Comparison of ENCODE assay signal across 10 cellular contexts in genomic region chr3:152203677-152204076, GRCh38.
DNase-seq lines count a peak whose midpoint lies in the region; ATAC-seq, FAIRE-seq and TF ChIP-seq lines count a peak whose summit lies in the region.
"Had no signal": no experiment of that assay in that cellular context is flagged by ENCODE, and none has a peak within 500 bp of the region (broad histone marks: within the 10 kb centered on the region; RNA-seq: fewer than 3 reads in every experiment).

No MANE protein-coding gene starts in this region.

- dilution Hi-C loops in keratinocyte (cut with MboI; ENCODE audit: extremely low pct_ligation_motif_present, low sequenced_read_pairs), result no loop called here

- H3K4me2 ChIP-seq in keratinocyte (ENCODE audit: control insufficient read depth, extremely low read depth, insufficient read depth, low read depth, low read length), result peak overlapping the region; percentile 75

- H3K4me3 ChIP-seq in keratinocyte (ENCODE audit: control insufficient read depth in 2 of 3, extremely low read depth in 1 of 3, insufficient read depth in 2 of 3, low read depth in 1 of 3, low read length in 3 of 3), result peak overlapping the region in 2 of 3 experiments; percentile 11 to 50
- peak overlapping the region; percentile 66 to 70 for H3K4me3 ChIP-seq in stomach smooth muscle (ENCODE audit: low read length in 2 of 2)
- H3K4me3 ChIP-seq in A673 (ENCODE audit: low read depth, low read length, poor library complexity, severe bottlenecking), result no peak overlapping the region

- H3K27ac Mint-ChIP-seq in activated CD4-positive, alpha-beta T cell treated with anti-CD3 and anti-CD28 coated beads, Interleukin-2, amount 10 ng/mL, durations not matched to agents 24 days and 14 days, result peak overlapping the region; percentile 87
- peak overlapping the region; percentile 99 for H3K27ac Mint-ChIP-seq in activated B cell treated with CpG ODN at 0.5 μM for 24 hours

- no peak for ATAC-seq in activated B cell treated with CpG ODN at 0.5 μM for 24 hours (ENCODE audit: low read depth)

- H3K36me3 Mint-ChIP-seq in activated CD4-positive, alpha-beta T cell treated with anti-CD3 and anti-CD28 coated beads, Interleukin-2, amount 10 ng/mL, durations not matched to agents 24 days and 14 days (ENCODE audit: low read depth), result peaks cover under 1% of the 10 kb centered on the region
- peaks cover 6% of the 10 kb centered on the region for H3K36me3 Mint-ChIP-seq in activated B cell treated with CpG ODN at 0.5 μM for 24 hours (ENCODE audit: low read depth)

- TF ChIP-seq CTCF in activated B cell treated with CpG ODN at 0.5 μM for 24 hours (IDR thresholded peaks at IDR 0.05) (no peak), keratinocyte (optimal IDR thresholded peaks at IDR 0.05 in 1 of 3, IDR thresholded peaks at IDR 0.05 in 1 of 3, conservative IDR thresholded peaks at IDR 0.05 in 1 of 3; ENCODE audit: extremely low read depth in 1 of 3, insufficient read depth in 2 of 3, low read length in 3 of 3) (no peak), A673 (conservative IDR thresholded peaks at IDR 0.05; ENCODE audit: low read depth, low read length) (no peak)

- H3K79me2 ChIP-seq in keratinocyte (ENCODE audit: control insufficient read depth, insufficient read depth, low read length), result no peaks in the 10 kb centered on the region

- H3K4me1 ChIP-seq in keratinocyte (ENCODE audit: control insufficient read depth, extremely low read depth, insufficient read depth, low read length) (peaks cover 5% of the 10 kb centered on the region), stomach smooth muscle (ENCODE audit: control insufficient read depth, insufficient read depth, low read length) (peaks cover 11% of the 10 kb centered on the region), A673 (ENCODE audit: insufficient read depth, low read length, poor library complexity, severe bottlenecking) (no peaks in the 10 kb centered on the region)

- POLR2A ChIA-PET in activated B cell treated with CpG ODN at 0.5 μM for 24 hours (lab: Charles Lee), result interaction anchor here (0.9 to 9.9 kb wide), 17 partner anchors 8 to 129 kb away, joined by 3 to 185 read pairs (median 11); partner anchors contain the start of gene MBNL1
- POLR2A ChIA-PET in A673 (lab: Charles Lee; ENCODE audit: low non-redundant PET), result interaction anchor here (0.7 kb wide), 1 partner anchor 23 kb away, joined by 3 read pairs; no protein-coding TSS in a partner anchor

- H3K9me1 ChIP-seq in keratinocyte (ENCODE audit: control insufficient read depth, extremely low read depth, insufficient read depth, low read length), result no peaks in the 10 kb centered on the region

- no peaks in the 10 kb centered on the region for H3K9me3 Mint-ChIP-seq in activated CD4-positive, alpha-beta T cell treated with anti-CD3 and anti-CD28 coated beads, Interleukin-2, amount 10 ng/mL, durations not matched to agents 24 days and 14 days
- H3K9me3 Mint-ChIP-seq in activated B cell treated with CpG ODN at 0.5 μM for 24 hours, result peaks cover 3% of the 10 kb centered on the region

- BruUV-seq in A673 (replicated peaks; lab: Mats Ljungman, UMichigan), result no TSS peak

- intact Hi-C loops in activated CD4-positive, alpha-beta T cell treated with anti-CD3 and anti-CD28 coated beads, Interleukin-2, amount 10 ng/mL, durations not matched to agents 24 days and 14 days (cut with micrococcal nuclease), result loop anchor here (1.0 to 5.0 kb wide), 4 partner anchors 9 to 1441 kb away; partner anchors contain the start of gene SIAH2
- intact Hi-C loops in activated B cell treated with CpG ODN at 0.5 μM for 24 hours (cut with micrococcal nuclease) (no loop called here), A673 (cut with micrococcal nuclease; ENCODE audit: unreplicated experiment) (no loop called here)

- H3K9me3 ChIP-seq in keratinocyte (ENCODE audit: control insufficient read depth, low read depth, low read length) (no peaks in the 10 kb centered on the region), stomach smooth muscle (ENCODE audit: control insufficient read depth in 2 of 2, low read length in 2 of 2) (no peaks in the 10 kb centered on the region), A673 (ENCODE audit: low read depth, low read length, poor library complexity, severe bottlenecking) (no peaks in the 10 kb centered on the region)

- no peak for DNase-seq in activated CD4-positive, alpha-beta T cell treated with anti-CD3 and anti-CD28 coated beads, Interleukin-2, amount 10 ng/mL, durations not matched to agents 24 days and 14 days
- no peak for DNase-seq in activated CD4-positive, alpha-beta T cell treated with anti-CD3 and anti-CD28 coated beads, Interleukin-2, amount 50 U/mL, for 4 hours
- DNase-seq in activated B cell treated with CpG ODN at 0.5 μM for 24 hours (no peak), keratinocyte (ENCODE audit: low read depth, low spot score) (no peak), A673 (ENCODE audit: low spot score) (no peak), NCI-H82 (lab: John Stamatoyannopoulos, UW) (no peak), GM19239 (ENCODE audit: insufficient read length, low spot score) (no peak)
- DNase-seq: cortex of kidney, NCI-H1930 had no signal

- H3K36me3 ChIP-seq in keratinocyte (ENCODE audit: control insufficient read depth in 2 of 2, extremely low read depth in 1 of 2, insufficient read depth in 2 of 2, low read length in 2 of 2), result no peaks in the 10 kb centered on the region
- no peaks in the 10 kb centered on the region for H3K36me3 ChIP-seq in stomach smooth muscle (ENCODE audit: control insufficient read depth in 2 of 2, insufficient read depth in 2 of 2, low read length in 2 of 2)
- H3K36me3 ChIP-seq in A673 (ENCODE audit: insufficient read depth, low read length, poor library complexity, severe bottlenecking), result no peaks in the 10 kb centered on the region

- no peaks in the 10 kb centered on the region for H3K27me3 Mint-ChIP-seq in activated CD4-positive, alpha-beta T cell treated with anti-CD3 and anti-CD28 coated beads, Interleukin-2, amount 10 ng/mL, durations not matched to agents 24 days and 14 days
- no peaks in the 10 kb centered on the region for H3K27me3 Mint-ChIP-seq in activated B cell treated with CpG ODN at 0.5 μM for 24 hours

- CTCF ChIA-PET in activated B cell treated with CpG ODN at 0.5 μM for 24 hours (lab: Charles Lee) (interaction anchor here (1.0 to 1.9 kb wide), 5 partner anchors 10 to 65 kb away, joined by 3 to 6 read pairs (median 4); partner anchors contain the start of gene MBNL1), A673 (lab: Charles Lee) (no interaction called here)

- H4K20me1 ChIP-seq in keratinocyte (ENCODE audit: control insufficient read depth, extremely low read depth, insufficient read depth, low read length), result no peaks in the 10 kb centered on the region

- H3K27ac ChIP-seq in keratinocyte (ENCODE audit: control insufficient read depth, insufficient read depth, low read length) (no peak overlapping the region), stomach smooth muscle (ENCODE audit: low read length) (peak overlapping the region; percentile 70), A673 (ENCODE audit: low read depth, low read length, poor library complexity, severe bottlenecking) (no peak overlapping the region)

- H3K9ac ChIP-seq in keratinocyte (ENCODE audit: control insufficient read depth, extremely low read depth, insufficient read depth, low read length), result peak overlapping the region; percentile 9
- peak overlapping the region; percentile 63 to 69 for H3K9ac ChIP-seq in stomach smooth muscle (ENCODE audit: low read length in 2 of 2)

- FAIRE-seq in keratinocyte (lab: Jason Lieb, UNC) (no peak), GM19239 (lab: Jason Lieb, UNC) (no peak)

- peak overlapping the region; percentile 87 for H2AFZ ChIP-seq in keratinocyte (ENCODE audit: control insufficient read depth, low read length)

- peaks cover 61% of the 10 kb centered on the region for H3K4me1 Mint-ChIP-seq in activated CD4-positive, alpha-beta T cell treated with anti-CD3 and anti-CD28 coated beads, Interleukin-2, amount 10 ng/mL, durations not matched to agents 24 days and 14 days
- peaks cover 72% of the 10 kb centered on the region for H3K4me1 Mint-ChIP-seq in activated B cell treated with CpG ODN at 0.5 μM for 24 hours

- H3K27me3 ChIP-seq in keratinocyte (ENCODE audit: control insufficient read depth, extremely low read depth, insufficient read depth, low read length) (no peaks in the 10 kb centered on the region), stomach smooth muscle (ENCODE audit: control insufficient read depth in 1 of 2, insufficient read depth in 2 of 2, low read length in 2 of 2) (no peaks in the 10 kb centered on the region), A673 (replicated peaks; ENCODE audit: insufficient read depth, low read depth, low read length, poor library complexity) (no peaks in the 10 kb centered on the region)

- H3K4me3 Mint-ChIP-seq in activated CD4-positive, alpha-beta T cell treated with anti-CD3 and anti-CD28 coated beads, Interleukin-2, amount 10 ng/mL, durations not matched to agents 24 days and 14 days, result peak overlapping the region; percentile 78
- H3K4me3 Mint-ChIP-seq in activated B cell treated with CpG ODN at 0.5 μM for 24 hours, result peak overlapping the region; percentile 84
